8 cellular contexts compared by ENCODE assay signal in the genomic region with DNA sequence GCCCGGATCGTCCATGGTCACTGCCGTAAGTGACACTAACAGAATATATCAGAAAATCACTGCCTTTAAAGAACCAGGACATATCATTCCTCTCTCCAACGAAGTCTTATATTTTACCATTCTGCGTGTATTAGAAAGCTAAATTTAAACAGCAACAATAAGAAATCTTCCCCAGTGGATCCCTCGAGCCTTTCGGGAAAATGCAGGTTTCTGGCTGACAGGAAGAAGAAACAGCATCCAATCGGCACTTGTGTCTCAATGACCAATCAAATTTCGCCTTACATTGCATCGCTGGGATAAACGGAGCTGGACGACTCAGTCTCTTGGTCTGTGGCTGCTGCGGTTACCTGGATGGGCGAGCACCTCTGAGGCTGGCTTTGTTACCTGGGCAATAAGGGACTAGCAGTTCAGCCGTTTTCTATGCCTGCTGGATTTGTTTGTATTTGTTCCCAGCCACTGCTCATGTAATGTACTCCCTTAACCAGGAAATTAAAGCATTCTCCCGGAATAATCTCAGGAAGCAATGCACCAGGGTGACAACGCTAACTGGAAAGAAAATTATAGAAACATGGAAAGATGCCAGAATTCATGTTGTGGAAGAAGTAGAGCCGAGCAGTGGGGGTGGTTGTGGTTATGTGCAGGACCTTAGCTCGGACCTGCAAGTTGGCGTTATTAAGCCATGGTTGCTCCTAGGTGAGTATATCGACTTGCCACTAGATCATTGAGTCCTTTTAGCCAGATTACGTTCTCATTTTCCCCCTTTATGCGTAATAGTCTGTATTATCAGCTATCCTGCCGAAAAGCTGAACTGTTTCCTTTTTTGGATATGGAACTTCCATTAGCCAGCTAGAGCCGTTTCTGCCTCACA. TPM values are rescaled to one million over a fixed set of nuclear protein-coding genes. Genes with fewer than 3 reads are reported as not detected.
DNase-seq lines count a peak whose midpoint lies in the region; ATAC-seq, FAIRE-seq and TF ChIP-seq lines count a peak whose summit lies in the region.

A gene with protein sequence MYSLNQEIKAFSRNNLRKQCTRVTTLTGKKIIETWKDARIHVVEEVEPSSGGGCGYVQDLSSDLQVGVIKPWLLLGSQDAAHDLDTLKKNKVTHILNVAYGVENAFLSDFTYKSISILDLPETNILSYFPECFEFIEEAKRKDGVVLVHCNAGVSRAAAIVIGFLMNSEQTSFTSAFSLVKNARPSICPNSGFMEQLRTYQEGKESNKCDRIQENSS (plus strand): TSS at position 281 of the 868 bp plus-strand sequence. CDS start 187 bp downstream, at position 468.

- peak; percentile 82 for DNase-seq in AG10803 (ENCODE audit: low read depth)
- DNase-seq in NCI-H226 = peak; percentile 77
- DNase-seq in activated CD4-positive, CD25-positive, alpha-beta regulatory T cell treated with anti-CD3 and anti-CD28 coated beads, Interleukin-2, amount 50 U/mL, for 16 hours (ENCODE audit: low read depth, low spot score) = peak; percentile 58
- peak; percentile 92 for DNase-seq in cerebellum (ENCODE audit: low spot score)
- DNase-seq in keratinocyte (ENCODE audit: low read depth, low spot score) = peak; percentile 82
- peak; percentile 53 to 65 for DNase-seq in stimulated activated CD4-positive, alpha-beta T cell treated with anti-CD3 and anti-CD28 coated beads, Interleukin-15, amount 100 ng/mL, for 1 hour (ENCODE audit: low read depth in 1 of 2, low spot score in 1 of 2)

- H3K4me3 ChIP-seq in AG10803 (ENCODE audit: low read length) = peak within 1 kb of the TSS; percentile 90
- H3K4me3 ChIP-seq in keratinocyte (ENCODE audit: control insufficient read depth in 2 of 3, extremely low read depth in 1 of 3, insufficient read depth in 2 of 3, low read depth in 1 of 3, low read length in 3 of 3) = peak within 1 kb of the TSS; percentile 49 to 88 (median 76)

- H3K79me2 ChIP-seq in keratinocyte (ENCODE audit: control insufficient read depth, insufficient read depth, low read length) = no peaks in the 10 kb centered on the region

- no peaks in the 10 kb centered on the region for H4K20me1 ChIP-seq in keratinocyte (ENCODE audit: control insufficient read depth, extremely low read depth, insufficient read depth, low read length)

- H3K27me3 ChIP-seq in keratinocyte (ENCODE audit: control insufficient read depth, extremely low read depth, insufficient read depth, low read length) = no peaks in the 10 kb centered on the region

- H3K27ac ChIP-seq in keratinocyte (ENCODE audit: control insufficient read depth, insufficient read depth, low read length) = peak within 1 kb of the TSS; percentile 63

- H3K4me2 ChIP-seq in keratinocyte (ENCODE audit: control insufficient read depth, extremely low read depth, insufficient read depth, low read depth, low read length) = peak within 1 kb of the TSS; percentile 86

- H3K9me1 ChIP-seq in keratinocyte (ENCODE audit: control insufficient read depth, extremely low read depth, insufficient read depth, low read length) = no peaks in the 10 kb centered on the region

- peak within 1 kb of the TSS; percentile 69 for H3K9ac ChIP-seq in keratinocyte (ENCODE audit: control insufficient read depth, extremely low read depth, insufficient read depth, low read length)

- H3K36me3 ChIP-seq in keratinocyte (ENCODE audit: control insufficient read depth in 2 of 2, extremely low read depth in 1 of 2, insufficient read depth in 2 of 2, low read length in 2 of 2) = no peaks in the 10 kb centered on the region

- peak; percentile 98 for FAIRE-seq in keratinocyte (lab: Jason Lieb, UNC)

- TF ChIP-seq CTCF in AG10803 (conservative IDR thresholded peaks at IDR 0.05; ENCODE audit: low read length) = no peak
- no peak for TF ChIP-seq CTCF in keratinocyte (optimal IDR thresholded peaks at IDR 0.05 in 1 of 3, IDR thresholded peaks at IDR 0.05 in 1 of 3, conservative IDR thresholded peaks at IDR 0.05 in 1 of 3; ENCODE audit: extremely low read depth in 1 of 3, insufficient read depth in 2 of 3, low read length in 3 of 3)

- peak within 1 kb of the TSS; percentile 99 for H2AFZ ChIP-seq in keratinocyte (ENCODE audit: control insufficient read depth, low read length)

- dilution Hi-C loops in keratinocyte (cut with MboI; ENCODE audit: extremely low pct_ligation_motif_present, low sequenced_read_pairs) = no loop called here

- ATAC-seq in GM19023 (IDR thresholded peaks at IDR 0.05; ENCODE audit: unreplicated experiment) (peak; percentile 90), HG03196 (IDR thresholded peaks at IDR 0.05; ENCODE audit: unreplicated experiment) (peak; percentile 94)

- peaks cover 3% of the 10 kb centered on the region for H3K4me1 ChIP-seq in keratinocyte (ENCODE audit: control insufficient read depth, extremely low read depth, insufficient read depth, low read length)

- H3K9me3 ChIP-seq in keratinocyte (ENCODE audit: control insufficient read depth, low read depth, low read length) = no peaks in the 10 kb centered on the region

RNA-seq across cellular contexts. Expression of the gene that starts here (rescaled TPM):
- 5.9 TPM for total RNA-seq in cerebellum
- 0.39 to 1.1 TPM (median 0.73 TPM) in 3 replicates for polyA plus RNA-seq in keratinocyte
- 0.74 TPM for polyA plus RNA-seq in keratinocyte (2011; ENCODE audit: low read depth)
- polyA plus RNA-seq in keratinocyte (2011; cell fraction: cytosol; rRNA removed) = 0.29 and 0.83 TPM in 2 replicates
- polyA plus RNA-seq in keratinocyte (2011; cell fraction: nucleus; rRNA removed) = 0.23 and 0.57 TPM in 2 replicates
- 0.22 and 0.41 TPM in 2 replicates for polyA plus RNA-seq in keratinocyte (2012; ENCODE audit: low replicate concordance)
- polyA minus RNA-seq in keratinocyte = 0.64 to 1.4 TPM (median 0.92 TPM) in 3 replicates
- 0.58 TPM for polyA minus RNA-seq in keratinocyte (2011; cell fraction: cytosol; rRNA and poly(A)+ RNA removed)
- 0.53 and 0.54 TPM in 2 replicates for polyA minus RNA-seq in keratinocyte (2011; cell fraction: nucleus; rRNA and poly(A)+ RNA removed)

Comparison
In these comparisons a context has a peak if more than half of its experiments do, and no peak if none do; other contexts are left out.
1. Peak in every context shown above with its lines: DNase-seq, ATAC-seq, H3K4me3 ChIP-seq and H3K27ac ChIP-seq.